In the genomic region with DNA sequence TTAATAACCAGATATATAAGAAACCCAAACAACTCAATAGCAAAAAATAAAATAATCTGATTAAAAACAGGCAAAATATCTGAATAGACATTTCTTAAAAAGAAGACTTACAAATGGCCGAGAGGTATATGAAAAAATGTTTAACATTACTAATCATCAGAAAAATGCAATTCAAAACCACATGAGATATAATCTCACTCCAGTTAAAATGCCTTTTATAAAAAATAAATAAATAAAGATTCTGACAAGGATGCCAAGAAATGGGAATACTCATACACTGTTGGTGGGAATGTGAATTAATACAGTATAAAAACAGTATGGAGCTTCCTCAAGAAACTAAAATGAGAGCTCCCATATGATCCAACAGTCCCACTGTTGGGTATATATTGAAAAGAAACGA, we compare ENCODE assay signal across 18 cellular contexts. TPM values are rescaled to one million over a fixed set of nuclear protein-coding genes. Genes with fewer than 3 reads are reported as not detected.
DNase-seq lines count a peak whose midpoint lies in the region; ATAC-seq and TF ChIP-seq lines count a peak whose summit lies in the region.
"Had no signal": no experiment of that assay in that cellular context is flagged by ENCODE, and none has a peak within 500 bp of the region (broad histone marks: within the 10 kb centered on the region; RNA-seq: fewer than 3 reads in every experiment).

No MANE protein-coding gene starts in this region.

- intact Hi-C loops in colonic mucosa (cut with DNase I): loop anchor here (5.0 kb wide), 1 partner anchor 198 kb away; no protein-coding TSS in a partner anchor

- no peak overlapping the region for H4K12ac ChIP-seq in trophoblast cell (ENCODE audit: low read depth, low read length)

- no peak overlapping the region for H3K4ac ChIP-seq in trophoblast cell (ENCODE audit: low read depth, low read length)

- H2BK5ac ChIP-seq in trophoblast cell (ENCODE audit: low read depth, low read length, poor library complexity): no peak overlapping the region

- no peaks in the 10 kb centered on the region for H4K20me1 ChIP-seq in fibroblast of lung (ENCODE audit: control insufficient read depth, extremely low read depth, insufficient read depth, low read length)

- H4K8ac ChIP-seq in trophoblast cell (ENCODE audit: low read depth, low read length): no peak overlapping the region

- H3K79me2 ChIP-seq in fibroblast of lung (ENCODE audit: control insufficient read depth, insufficient read depth, low read length) (no peaks in the 10 kb centered on the region), trophoblast cell (ENCODE audit: control insufficient read depth, insufficient read depth, low read length, poor library complexity) (no peaks in the 10 kb centered on the region)

- TF ChIP-seq CTCF in BJ (IDR thresholded peaks at IDR 0.05; ENCODE audit: insufficient read depth, low read depth, low read length) (no peak), fibroblast of lung (conservative IDR thresholded peaks at IDR 0.05 in 1 of 2, IDR thresholded peaks at IDR 0.05 in 1 of 2; ENCODE audit: low read depth in 1 of 2, low read length in 2 of 2) (no peak), colonic mucosa (IDR thresholded peaks at IDR 0.05) (no peak)

- H3K23ac ChIP-seq in trophoblast cell (ENCODE audit: low read length): no peak overlapping the region

- no peak overlapping the region for H3K14ac ChIP-seq in trophoblast cell (ENCODE audit: low read length)

- WGBS in trophoblast cell (ENCODE audit: extremely low coverage, insufficient coverage, insufficient read length): no CpG with 5 or more reads among the region's 2 CpGs

- peak; percentile 13 for DNase-seq in BJ (ENCODE audit: low read depth)
- DNase-seq in HCEC 1CT: peak; percentile 13
- DNase-seq in RPMI7951 (ENCODE audit: low read depth): peak; percentile 31
- peak; percentile 36 to 62 for DNase-seq in fibroblast of lung (ENCODE audit: low read depth in 2 of 2)
- DNase-seq in colonic mucosa: no peak
- no peak for DNase-seq in trophoblast cell
- DNase-seq: 8988T; ACHN; C1 segment of cervical spinal cord; Calu3; CD4-positive, alpha-beta T cell; DMS 273 treated with DMSO at 0.1 percent for 48 hours; GF-D8; HFFc6 had no signal

- H3K36me3 ChIP-seq in BJ (ENCODE audit: control insufficient read depth, insufficient read depth, low read length) (no peaks in the 10 kb centered on the region), fibroblast of lung (ENCODE audit: control insufficient read depth, insufficient read depth, low read length) (no peaks in the 10 kb centered on the region), colonic mucosa (no peaks in the 10 kb centered on the region), trophoblast cell (ENCODE audit: control insufficient read depth in 1 of 2, insufficient read depth in 2 of 2, low read length in 2 of 2) (no peaks in the 10 kb centered on the region)
- H3K36me3 ChIP-seq: HAP-1 had no signal

- H3K9ac ChIP-seq in fibroblast of lung (ENCODE audit: insufficient read depth, low read length) (no peak overlapping the region), colonic mucosa (ENCODE audit: low read depth in 2 of 2, low read length in 2 of 2) (no peak overlapping the region), trophoblast cell (ENCODE audit: low read length) (no peak overlapping the region)

- H3K4me2 ChIP-seq in fibroblast of lung (ENCODE audit: extremely low read depth, insufficient read depth, low read length) (no peak overlapping the region), trophoblast cell (ENCODE audit: low read length) (no peak overlapping the region)

- H2BK120ac ChIP-seq in trophoblast cell (ENCODE audit: insufficient read depth, low read length, poor library complexity): no peak overlapping the region

- H2AK5ac ChIP-seq in trophoblast cell (ENCODE audit: low read length): no peak overlapping the region

- no peaks in the 10 kb centered on the region for H3K9me3 ChIP-seq in fibroblast of lung (ENCODE audit: control insufficient read depth, insufficient read depth, low read depth, low read length)
- H3K9me3 ChIP-seq in colonic mucosa: no peaks in the 10 kb centered on the region
- H3K9me3 ChIP-seq in trophoblast cell (ENCODE audit: insufficient read depth, low read depth, low read length): peaks cover 1% of the 10 kb centered on the region
- H3K9me3 ChIP-seq: HAP-1 had no signal

- peaks cover 7% of the 10 kb centered on the region for H3K4me1 ChIP-seq in fibroblast of lung (ENCODE audit: control insufficient read depth, extremely low read depth, insufficient read depth, low read length)
- peaks cover 3% of the 10 kb centered on the region for H3K4me1 ChIP-seq in colonic mucosa
- H3K4me1 ChIP-seq in trophoblast cell (ENCODE audit: control insufficient read depth in 1 of 2, insufficient read depth in 2 of 2, low read length in 2 of 2): no peaks in the 10 kb centered on the region

- ATAC-seq in GM18873 (IDR thresholded peaks at IDR 0.05; ENCODE audit: low FRiP score, unreplicated experiment): no peak

- no peak overlapping the region for H2BK12ac ChIP-seq in trophoblast cell (ENCODE audit: low read length)

- H3K79me1 ChIP-seq in trophoblast cell (ENCODE audit: low read length): no peaks in the 10 kb centered on the region

- H3K4me3 ChIP-seq in BJ (ENCODE audit: low read depth, low read length): no peak overlapping the region
- H3K4me3 ChIP-seq in fibroblast of lung (replicated peaks in 1 of 4; ENCODE audit: control extremely low read depth in 1 of 4, insufficient read depth in 1 of 4, low read depth in 3 of 4, low read length in 4 of 4): no peak overlapping the region
- H3K4me3 ChIP-seq in colonic mucosa: no peak overlapping the region
- H3K4me3 ChIP-seq in trophoblast cell (ENCODE audit: low read depth, low read length): no peak overlapping the region
- H3K4me3 ChIP-seq: HAP-1 had no signal

- H4K91ac ChIP-seq in trophoblast cell (ENCODE audit: low read depth, low read length): no peak overlapping the region

- no peak overlapping the region for H2AFZ ChIP-seq in fibroblast of lung (ENCODE audit: low read length)
- H2AFZ ChIP-seq in trophoblast cell (ENCODE audit: insufficient read depth, low read length, poor library complexity): no peak overlapping the region

- no peak overlapping the region for H3K18ac ChIP-seq in trophoblast cell (ENCODE audit: low read length)

- no peak overlapping the region for H3K27ac ChIP-seq in fibroblast of lung (ENCODE audit: insufficient read depth, low read length)
- no peak overlapping the region for H3K27ac ChIP-seq in colonic mucosa
- no peak overlapping the region for H3K27ac ChIP-seq in trophoblast cell (ENCODE audit: low read depth, low read length)
- H3K27ac ChIP-seq: HL-60 had no signal

- POLR2A ChIA-PET in BJ (lab: Charles Lee): no interaction called here

- CTCF ChIA-PET in BJ (lab: Yijun Ruan, JAX): interaction anchor here (1.0 to 6.3 kb wide), 3 partner anchors 55 to 196 kb away, joined by 3 to 97 read pairs (median 8); no protein-coding TSS in a partner anchor

- H3K27me3 ChIP-seq in BJ (ENCODE audit: control insufficient read depth, insufficient read depth, low read length) (peaks cover 4% of the 10 kb centered on the region), fibroblast of lung (ENCODE audit: control insufficient read depth, insufficient read depth, low read length) (no peaks in the 10 kb centered on the region), colonic mucosa (no peaks in the 10 kb centered on the region), trophoblast cell (ENCODE audit: insufficient read depth, low read length) (no peaks in the 10 kb centered on the region)

RNA-seq across cellular contexts. Expression of gene BMP10, which starts 33.9 kb away (rescaled TPM):
- polyA plus RNA-seq in BJ (2011; rRNA removed) (not detected in 2 replicates), fibroblast of lung (not detected in 2 replicates)
- not detected in 2 replicates for polyA minus RNA-seq in BJ (2011; rRNA and poly(A)+ RNA removed)
- total RNA-seq in RPMI7951 (2014; rRNA removed; shearing (Covaris generic)): not detected in 2 replicates
- total RNA-seq in fibroblast of lung (not detected in 2 replicates), colonic mucosa (not detected)
- polyA plus RNA-seq in fibroblast of lung (2012): not detected in 2 replicates
- polyA minus RNA-seq in fibroblast of lung (ENCODE audit: low replicate concordance): not detected in 2 replicates
- polyA plus RNA-seq in trophoblast cell (2013): not detected in 2 replicates
- total RNA-seq: Calu3; CD4-positive, alpha-beta T cell; H1; HFFc6 had no signal
- polyA plus RNA-seq: H1 had no signal

RNA-seq across cellular contexts. Expression of gene GKN2, which starts 47.6 kb away (rescaled TPM):
- not detected in 2 replicates for polyA plus RNA-seq in BJ (2011; rRNA removed)
- not detected in 2 replicates for polyA minus RNA-seq in BJ (2011; rRNA and poly(A)+ RNA removed)
- total RNA-seq in RPMI7951 (2014; rRNA removed; shearing (Covaris generic)): not detected in 2 replicates
- total RNA-seq in fibroblast of lung: not detected in 2 replicates
- not detected in 2 replicates for polyA plus RNA-seq in fibroblast of lung
- polyA plus RNA-seq in fibroblast of lung (2012): not detected in 2 replicates
- polyA minus RNA-seq in fibroblast of lung (ENCODE audit: low replicate concordance): not detected in 2 replicates
- total RNA-seq in colonic mucosa: under 1 TPM in 1 of 2 donors, not detected in 1; 0.32 TPM
- polyA plus RNA-seq in trophoblast cell (2013): not detected in 2 replicates
- total RNA-seq: Calu3; CD4-positive, alpha-beta T cell; H1; HFFc6 had no signal
- polyA plus RNA-seq: H1 had no signal

Comparison
In these comparisons a context has a peak if more than half of its experiments do, and no peak if none do; other contexts are left out.
1. DNase-seq: peak in BJ (single experiment), HCEC 1CT (single experiment), RPMI7951 (single experiment) and fibroblast of lung (2 of 2); none in colonic mucosa (single experiment) and trophoblast cell (0 of 2).